Comparison of ENCODE assay signal across 23 cellular contexts in genomic region chr7:5255832-5256231, GRCh38. TPM values are rescaled to one million over a fixed set of nuclear protein-coding genes. Genes with fewer than 3 reads are reported as not detected.
DNase-seq lines count a peak whose midpoint lies in the region; FAIRE-seq and TF ChIP-seq lines count a peak whose summit lies in the region.
"Had no signal": no experiment of that assay in that cellular context is flagged by ENCODE, and none has a peak within 500 bp of the region (broad histone marks: within the 10 kb centered on the region; RNA-seq: fewer than 3 reads in every experiment).

No MANE protein-coding gene starts in this region.

- DNase-seq in NB4 (ENCODE audit: low read depth), result peak; percentile 51
- peak; percentile 59 for DNase-seq in NOMO-1 treated with DMSO at 0.1 percent for 48 hours (lab: John Stamatoyannopoulos, UW; ENCODE audit: unreplicated experiment)
- DNase-seq in bronchial epithelial cell (ENCODE audit: low read depth), result peak; percentile 69
- peak; percentile 25 for DNase-seq in renal cortical epithelial cell (ENCODE audit: low read depth)
- no peak for DNase-seq in urothelium cell line (ENCODE audit: low spot score)
- DNase-seq in middle frontal gyrus (ENCODE audit: extremely low spot score, low spot score), result no peak
- DNase-seq in NCI-H2196 (lab: John Stamatoyannopoulos, UW; ENCODE audit: unreplicated experiment), result no peak
- DNase-seq: C1 segment of cervical spinal cord; Caco-2; CD4-positive, alpha-beta memory T cell; GM23248; H7; Kasumi-1; NCI-H1092; NCI-H1417 treated with DMSO at 0.1 percent for 48 hours; NCI-H1694 treated with DMSO at 0.1 percent for 48 hours; NCI-H2081; NCI-H226; NCI-H510A treated with DMSO at 0.1 percent for 48 hours; NCI-H774; T-cell had no signal

- H3K36me3 ChIP-seq in bronchial epithelial cell (ENCODE audit: control insufficient read depth, insufficient read depth, low read length), result no peaks in the 10 kb centered on the region

- TF ChIP-seq POLR2A in NB4 (IDR thresholded peaks at IDR 0.05; ENCODE audit: extremely low read depth, insufficient read length), result no peak

- H3K4me3 ChIP-seq in NB4 (ENCODE audit: low read depth, low read length) (no peak overlapping the region), bronchial epithelial cell (ENCODE audit: low read depth, low read length) (no peak overlapping the region)
- H3K4me3 ChIP-seq: GM23248 had no signal

- FAIRE-seq in bronchial epithelial cell (lab: Jason Lieb, UNC) (no peak), urothelium cell line (lab: Jason Lieb, UNC) (no peak)
- FAIRE-seq: G401.6, HepG2 had no signal

- H3K27me3 ChIP-seq in bronchial epithelial cell (ENCODE audit: control insufficient read depth, insufficient read depth, low read length), result no peaks in the 10 kb centered on the region

- TF ChIP-seq CTCF in NB4 (IDR thresholded peaks at IDR 0.05; ENCODE audit: low read depth, low read length), result no peak
- TF ChIP-seq CTCF in bronchial epithelial cell (IDR thresholded peaks at IDR 0.05; ENCODE audit: insufficient read depth, low read length, severe bottlenecking), result no peak

RNA-seq across cellular contexts. Expression of gene SLC29A4, which starts 26.9 kb away (rescaled TPM):
- 8.3 and 9.5 TPM in 2 replicates for total RNA-seq in bronchial epithelial cell
- 2.6 and 39.0 TPM in 2 replicates for total RNA-seq in renal cortical epithelial cell

Comparison
In these comparisons a context has a peak if more than half of its experiments do, and no peak if none do; other contexts are left out.
1. DNase-seq: peak in NB4 (single experiment), NOMO-1 treated with DMSO at 0.1 percent for 48 hours (single experiment), bronchial epithelial cell (single experiment) and renal cortical epithelial cell (single experiment); none in urothelium cell line (single experiment), middle frontal gyrus (single experiment) and NCI-H2196 (single experiment).